In the genomic region with DNA sequence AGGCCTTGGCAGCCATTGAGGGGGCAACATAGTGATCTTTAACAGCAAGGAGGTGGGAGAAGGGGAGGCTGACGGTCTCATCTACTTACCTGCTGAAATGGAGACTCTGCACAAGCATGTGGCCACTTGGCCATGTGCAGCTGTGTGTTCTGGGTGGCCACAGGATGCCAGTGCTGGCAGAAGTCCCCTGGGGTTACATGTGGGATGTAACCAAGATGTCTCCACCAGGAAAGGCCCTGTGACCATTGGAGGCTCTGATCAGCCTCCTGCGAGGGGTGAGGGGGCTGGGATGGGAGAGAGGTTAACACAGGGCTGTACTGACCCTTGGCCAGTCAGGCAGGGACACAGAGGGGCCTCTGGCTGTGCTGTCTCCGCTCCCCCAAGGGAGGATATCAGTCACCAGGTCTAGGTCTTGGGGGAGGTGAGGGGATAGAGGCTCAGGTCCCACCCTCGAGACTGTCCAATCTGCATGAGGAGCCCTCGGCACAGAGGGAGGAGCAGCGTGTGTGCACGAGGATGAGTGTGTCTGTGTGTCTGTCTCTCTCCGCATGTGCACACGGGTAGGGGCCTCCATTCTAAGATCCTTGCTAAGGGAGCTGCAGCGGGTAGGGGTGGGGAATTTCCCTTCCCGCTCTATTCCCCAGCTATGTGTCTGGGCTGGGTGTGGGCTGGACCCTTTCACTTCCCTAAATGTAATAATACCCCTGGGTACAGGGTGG, we compare ENCODE assay signal across 9 cellular contexts. TPM values are rescaled to one million over a fixed set of nuclear protein-coding genes. Genes with fewer than 3 reads are reported as not detected.
A peak's percentile ranks its signal among the peaks of the same experiment; 100 is the strongest.
DNase-seq lines count a peak whose midpoint lies in the region; ATAC-seq lines count a peak whose summit lies in the region.
"Had no signal": no experiment of that assay in that cellular context is flagged by ENCODE, and none has a peak within 500 bp of the region (broad histone marks: within the 10 kb centered on the region; RNA-seq: fewer than 3 reads in every experiment).

No MANE protein-coding gene starts in this region.

- H3K27ac Mint-ChIP-seq in T-helper 17 cell: no peak overlapping the region
- no peak overlapping the region for H3K27ac Mint-ChIP-seq in activated naive CD4-positive, alpha-beta T cell treated with anti-CD3 and anti-CD28 coated beads, Interleukin-2, amount 10 ng/mL, durations not matched to agents 7 days and 5 days

- ATAC-seq in GM19351 (IDR thresholded peaks at IDR 0.05; ENCODE audit: unreplicated experiment): peak; percentile 96
- ATAC-seq in HG03066 (IDR thresholded peaks at IDR 0.05; ENCODE audit: low read depth, unreplicated experiment): peak; percentile 97
- ATAC-seq in T-helper 17 cell: peak; percentile 85
- ATAC-seq: K562 had no signal

- H3K4me3 Mint-ChIP-seq in T-helper 17 cell: no peak overlapping the region
- H3K4me3 Mint-ChIP-seq in activated naive CD4-positive, alpha-beta T cell treated with anti-CD3 and anti-CD28 coated beads, Interleukin-2, amount 10 ng/mL, durations not matched to agents 7 days and 5 days: no peak overlapping the region

- DNase-seq in CD1c-positive myeloid dendritic cell (ENCODE audit: extremely low spot score): peak; percentile 88
- no peak for DNase-seq in T-helper 17 cell
- DNase-seq in UCSD-AML1 (lab: John Stamatoyannopoulos, UW; ENCODE audit: unreplicated experiment): no peak
- no peak for DNase-seq in OCI-M1 (lab: John Stamatoyannopoulos, UW)
- no peak for DNase-seq in activated naive CD4-positive, alpha-beta T cell treated with anti-CD3 and anti-CD28 coated beads, Interleukin-2, amount 10 ng/mL, durations not matched to agents 7 days and 5 days
- DNase-seq in activated T-cell treated with anti-CD3 and anti-CD28 coated beads for 4 hours: no peak

- CTCF ChIA-PET in activated naive CD4-positive, alpha-beta T cell treated with anti-CD3 and anti-CD28 coated beads, Interleukin-2, amount 10 ng/mL, durations not matched to agents 7 days and 5 days (lab: Charles Lee): no interaction called here

- H3K27me3 Mint-ChIP-seq in T-helper 17 cell: no peaks in the 10 kb centered on the region
- H3K27me3 Mint-ChIP-seq in activated naive CD4-positive, alpha-beta T cell treated with anti-CD3 and anti-CD28 coated beads, Interleukin-2, amount 10 ng/mL, durations not matched to agents 7 days and 5 days: no peaks in the 10 kb centered on the region

- H3K4me1 Mint-ChIP-seq in T-helper 17 cell: peaks cover 9% of the 10 kb centered on the region
- H3K4me1 Mint-ChIP-seq in activated naive CD4-positive, alpha-beta T cell treated with anti-CD3 and anti-CD28 coated beads, Interleukin-2, amount 10 ng/mL, durations not matched to agents 7 days and 5 days: peaks cover 4% of the 10 kb centered on the region

- no peaks in the 10 kb centered on the region for H3K9me3 Mint-ChIP-seq in activated naive CD4-positive, alpha-beta T cell treated with anti-CD3 and anti-CD28 coated beads, Interleukin-2, amount 10 ng/mL, durations not matched to agents 7 days and 5 days

- no peaks in the 10 kb centered on the region for H3K9me3 ChIP-seq in T-helper 17 cell (ENCODE audit: control insufficient read depth, low read length, poor library complexity, severe bottlenecking)

- peaks cover 10% of the 10 kb centered on the region for H3K36me3 Mint-ChIP-seq in T-helper 17 cell (ENCODE audit: low read depth)
- peaks cover 23% of the 10 kb centered on the region for H3K36me3 Mint-ChIP-seq in activated naive CD4-positive, alpha-beta T cell treated with anti-CD3 and anti-CD28 coated beads, Interleukin-2, amount 10 ng/mL, durations not matched to agents 7 days and 5 days

RNA-seq across cellular contexts. Expression of gene PRKCD, which starts 19.5 kb away (rescaled TPM):
- 10 to 100 TPM; 27.3 to 35.0 TPM for total RNA-seq in T-helper 17 cell

RNA-seq across cellular contexts. Expression of gene RFT1, which starts 50.2 kb away (rescaled TPM):
- total RNA-seq in T-helper 17 cell: 10 to 100 TPM; 11.9 to 12.2 TPM
